In genomic region chr2:235279965-235280364, GRCh38 we compare ENCODE assay signal across 9 cellular contexts.
"Had no signal": no experiment of that assay in that cellular context is flagged by ENCODE, and none has a peak within 500 bp of the region (broad histone marks: within the 10 kb centered on the region; RNA-seq: fewer than 3 reads in every experiment).

No MANE protein-coding gene starts in this region.

- H2AFZ ChIP-seq: GM23248, GM23338 had no signal

- ATAC-seq: GM23338, HCT116 had no signal

- H3K9me3 ChIP-seq: HAP-1 had no signal

- H3K36me3 ChIP-seq: HAP-1 had no signal

- H3K4me3 Mint-ChIP-seq: GM23338, H9, HFFc6 had no signal

- H3K27ac Mint-ChIP-seq: GM23338, HFFc6 had no signal

- H3K4me1 Mint-ChIP-seq: GM23338, H9 had no signal

- H3K9me3 Mint-ChIP-seq: GM23338, HFFc6 had no signal

- H3K9ac ChIP-seq: GM23248 had no signal

- DNase-seq: GM23248, GOT3, H7, H9, HCEC 1CT, HFFc6 had no signal

- H3K4me3 ChIP-seq: GM23248, GM23338, HAP-1 had no signal

- H3K27ac ChIP-seq: GM23248 had no signal

- H3K4me1 ChIP-seq: HAP-1 had no signal

- H3K4me2 ChIP-seq: GM23338 had no signal
